In the genomic region with DNA sequence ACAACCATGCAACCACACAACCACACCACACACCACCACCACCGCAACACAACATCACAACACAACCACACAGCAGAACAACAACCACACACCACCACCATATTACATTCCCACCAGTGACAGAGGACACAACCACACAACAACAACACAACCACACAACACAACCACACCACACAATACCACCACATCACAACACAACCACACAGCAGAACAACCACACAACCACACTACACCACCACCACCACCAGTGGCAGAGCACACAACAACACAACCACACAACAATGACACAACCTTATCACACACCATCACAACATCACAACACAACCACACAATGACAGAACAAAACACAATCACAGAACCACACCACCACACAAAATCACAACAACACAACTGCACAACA, we compare ENCODE assay signal across 1 cellular context.
TF ChIP-seq lines count a peak whose summit lies in the region.

No MANE protein-coding gene starts in this region.

TF ChIP-seq in IMR-90, 13 proteins besides CTCF, POLR2A, EP300 and RAD21:
- TF ChIP-seq, protein P1, sequence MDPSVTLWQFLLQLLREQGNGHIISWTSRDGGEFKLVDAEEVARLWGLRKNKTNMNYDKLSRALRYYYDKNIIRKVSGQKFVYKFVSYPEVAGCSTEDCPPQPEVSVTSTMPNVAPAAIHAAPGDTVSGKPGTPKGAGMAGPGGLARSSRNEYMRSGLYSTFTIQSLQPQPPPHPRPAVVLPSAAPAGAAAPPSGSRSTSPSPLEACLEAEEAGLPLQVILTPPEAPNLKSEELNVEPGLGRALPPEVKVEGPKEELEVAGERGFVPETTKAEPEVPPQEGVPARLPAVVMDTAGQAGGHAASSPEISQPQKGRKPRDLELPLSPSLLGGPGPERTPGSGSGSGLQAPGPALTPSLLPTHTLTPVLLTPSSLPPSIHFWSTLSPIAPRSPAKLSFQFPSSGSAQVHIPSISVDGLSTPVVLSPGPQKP (IDR thresholded peaks at IDR 0.05; ENCODE audit: borderline replicate concordance, low read depth, low read length), result no peak
- TF ChIP-seq MAZ (IDR thresholded peaks at IDR 0.05; ENCODE audit: borderline replicate concordance, low read depth, low read length) (no peak), RFX5 (IDR thresholded peaks at IDR 0.05; ENCODE audit: low read depth, low read length) (no peak), RCOR1 (IDR thresholded peaks at IDR 0.05; ENCODE audit: insufficient replicate concordance, low read length) (no peak), SMC3 (IDR thresholded peaks at IDR 0.05; ENCODE audit: low read depth, low read length) (no peak), BHLHE40 (IDR thresholded peaks at IDR 0.05; ENCODE audit: low read depth, low read length) (no peak), NFE2L2 (IDR thresholded peaks at IDR 0.05; ENCODE audit: low read depth, low read length) (no peak), CEBPB (IDR thresholded peaks at IDR 0.05; ENCODE audit: low read depth, low read length) (no peak), MXI1 (IDR thresholded peaks at IDR 0.05; ENCODE audit: borderline replicate concordance, low read depth, low read length) (no peak), FOS (IDR thresholded peaks at IDR 0.05; ENCODE audit: low read depth, low read length) (no peak), MAFK (IDR thresholded peaks at IDR 0.05; ENCODE audit: low read depth, low read length) (no peak), CHD1 (IDR thresholded peaks at IDR 0.05; ENCODE audit: low read depth, low read length) (no peak)
- TF ChIP-seq, protein P2, sequence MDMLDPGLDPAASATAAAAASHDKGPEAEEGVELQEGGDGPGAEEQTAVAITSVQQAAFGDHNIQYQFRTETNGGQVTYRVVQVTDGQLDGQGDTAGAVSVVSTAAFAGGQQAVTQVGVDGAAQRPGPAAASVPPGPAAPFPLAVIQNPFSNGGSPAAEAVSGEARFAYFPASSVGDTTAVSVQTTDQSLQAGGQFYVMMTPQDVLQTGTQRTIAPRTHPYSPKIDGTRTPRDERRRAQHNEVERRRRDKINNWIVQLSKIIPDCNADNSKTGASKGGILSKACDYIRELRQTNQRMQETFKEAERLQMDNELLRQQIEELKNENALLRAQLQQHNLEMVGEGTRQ (IDR thresholded peaks at IDR 0.05; ENCODE audit: low read depth, low read length), result no peak
